ENCODE assay signal across 8 cellular contexts in the genomic region with DNA sequence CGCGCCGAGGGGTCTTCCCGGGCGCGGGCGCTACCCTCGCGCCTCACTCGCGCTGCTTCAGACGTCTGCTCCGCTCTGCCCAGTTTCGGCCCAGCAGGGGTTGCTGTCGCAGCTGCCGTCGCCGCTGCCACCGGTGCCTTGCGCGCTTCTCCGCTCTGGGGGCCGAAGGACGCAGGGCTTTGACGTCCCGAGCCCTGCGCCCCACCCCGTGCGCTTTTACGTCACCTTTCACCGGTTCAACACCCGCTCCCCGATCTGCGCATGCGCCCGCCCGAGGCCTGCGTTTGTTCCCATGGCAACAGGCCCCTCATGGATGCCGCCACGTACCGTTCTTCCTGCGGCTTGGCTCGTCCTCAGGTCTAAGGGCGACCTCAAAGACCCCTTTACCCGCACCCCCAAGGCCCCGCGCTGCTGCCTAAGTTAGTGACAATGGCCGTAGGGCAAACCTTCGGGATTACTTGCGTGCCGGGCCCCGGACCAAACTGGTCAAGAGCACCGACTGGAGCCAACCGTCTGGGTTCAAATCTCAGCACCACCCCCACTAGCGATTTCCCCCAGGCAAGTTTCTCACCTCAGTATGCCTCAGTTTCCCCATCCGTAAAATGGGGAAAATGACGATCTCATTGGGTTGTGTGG. TPM values are rescaled to one million over a fixed set of nuclear protein-coding genes. Genes with fewer than 3 reads are reported as not detected.
DNase-seq lines count a peak whose midpoint lies in the region; ATAC-seq and TF ChIP-seq lines count a peak whose summit lies in the region.

No MANE protein-coding gene starts in this region.

- H3K4me3 Mint-ChIP-seq in activated T-helper 2 cell treated with anti-CD3 and anti-CD28 coated beads, Interferon-gamma antibody, Interleukin-2, Interleukin-4, amounts not matched to agents 10 μg/mL and 5 μg/mL and 100 μg/mL, durations not matched to agents 14 hours and 24 hours and 36 hours (ENCODE audit: low read depth) = peak overlapping the region; percentile 92
- peak overlapping the region; percentile 92 for H3K4me3 Mint-ChIP-seq in natural killer cell treated with Interleukin-12 subunit alpha and Interleukin-12 subunit beta and Interleukin-15 and Interleukin-18, amount 100 ng/mL, for 72 hours

- H3K4me3 ChIP-seq in fibroblast of pulmonary artery (replicated peaks; ENCODE audit: low read depth, low read length) = peak overlapping the region; percentile 81

- DNase-seq in Daoy (ENCODE audit: low read depth) = peak; percentile 98
- DNase-seq in GOT3 (lab: John Stamatoyannopoulos, UW) = peak; percentile 87
- DNase-seq in LHCN-M2 (ENCODE audit: low read depth) = peak; percentile 92
- peak; percentile 93 for DNase-seq in RPMI7951 (ENCODE audit: low read depth)
- DNase-seq in activated T-helper 2 cell treated with anti-CD3 and anti-CD28 coated beads, Interferon-gamma antibody, Interleukin-2, Interleukin-4, amounts not matched to agents 10 μg/mL and 5 μg/mL and 100 μg/mL, durations not matched to agents 14 hours and 24 hours and 36 hours (ENCODE audit: low spot score) = peak; percentile 97
- DNase-seq in fibroblast of pulmonary artery (ENCODE audit: low read depth) = peak; percentile 97
- peak; percentile 99 for DNase-seq in natural killer cell treated with Interleukin-12 subunit alpha and Interleukin-12 subunit beta and Interleukin-15 and Interleukin-18, amount 100 ng/mL, for 72 hours (ENCODE audit: low spot score)
- peak; percentile 97 for DNase-seq in stimulated activated naive CD4-positive, alpha-beta T cell treated with Interleukin-2 at 50 U/mL for 16 hours (lab: John Stamatoyannopoulos, UW)

- H3K27ac Mint-ChIP-seq in activated T-helper 2 cell treated with anti-CD3 and anti-CD28 coated beads, Interferon-gamma antibody, Interleukin-2, Interleukin-4, amounts not matched to agents 10 μg/mL and 5 μg/mL and 100 μg/mL, durations not matched to agents 14 hours and 24 hours and 36 hours = peak overlapping the region; percentile 69
- H3K27ac Mint-ChIP-seq in natural killer cell treated with Interleukin-12 subunit alpha and Interleukin-12 subunit beta and Interleukin-15 and Interleukin-18, amount 100 ng/mL, for 72 hours = peak overlapping the region; percentile 92 to 93

- peak; percentile 58 to 70 for ATAC-seq in natural killer cell treated with Interleukin-12 subunit alpha and Interleukin-12 subunit beta and Interleukin-15 and Interleukin-18, amount 100 ng/mL, for 72 hours

- peaks cover 22% of the 10 kb centered on the region for H3K36me3 Mint-ChIP-seq in activated T-helper 2 cell treated with anti-CD3 and anti-CD28 coated beads, Interferon-gamma antibody, Interleukin-2, Interleukin-4, amounts not matched to agents 10 μg/mL and 5 μg/mL and 100 μg/mL, durations not matched to agents 14 hours and 24 hours and 36 hours (ENCODE audit: low read depth)
- no peaks in the 10 kb centered on the region for H3K36me3 Mint-ChIP-seq in natural killer cell treated with Interleukin-12 subunit alpha and Interleukin-12 subunit beta and Interleukin-15 and Interleukin-18, amount 100 ng/mL, for 72 hours

- peaks cover 13% of the 10 kb centered on the region for H3K27me3 Mint-ChIP-seq in activated T-helper 2 cell treated with anti-CD3 and anti-CD28 coated beads, Interferon-gamma antibody, Interleukin-2, Interleukin-4, amounts not matched to agents 10 μg/mL and 5 μg/mL and 100 μg/mL, durations not matched to agents 14 hours and 24 hours and 36 hours (ENCODE audit: low read depth)
- H3K27me3 Mint-ChIP-seq in natural killer cell treated with Interleukin-12 subunit alpha and Interleukin-12 subunit beta and Interleukin-15 and Interleukin-18, amount 100 ng/mL, for 72 hours = peaks cover 3 to 7% of the 10 kb centered on the region in 2 donors

- peaks cover 23% of the 10 kb centered on the region for H3K4me1 Mint-ChIP-seq in activated T-helper 2 cell treated with anti-CD3 and anti-CD28 coated beads, Interferon-gamma antibody, Interleukin-2, Interleukin-4, amounts not matched to agents 10 μg/mL and 5 μg/mL and 100 μg/mL, durations not matched to agents 14 hours and 24 hours and 36 hours (ENCODE audit: low read depth)
- H3K4me1 Mint-ChIP-seq in natural killer cell treated with Interleukin-12 subunit alpha and Interleukin-12 subunit beta and Interleukin-15 and Interleukin-18, amount 100 ng/mL, for 72 hours (ENCODE audit: low read depth in 2 of 2) = peaks cover 25% of the 10 kb centered on the region in 2 donors

- H3K9me3 Mint-ChIP-seq in activated T-helper 2 cell treated with anti-CD3 and anti-CD28 coated beads, Interferon-gamma antibody, Interleukin-2, Interleukin-4, amounts not matched to agents 10 μg/mL and 5 μg/mL and 100 μg/mL, durations not matched to agents 14 hours and 24 hours and 36 hours = no peaks in the 10 kb centered on the region
- no peaks in the 10 kb centered on the region for H3K9me3 Mint-ChIP-seq in natural killer cell treated with Interleukin-12 subunit alpha and Interleukin-12 subunit beta and Interleukin-15 and Interleukin-18, amount 100 ng/mL, for 72 hours

- intact Hi-C loops in activated T-helper 2 cell treated with anti-CD3 and anti-CD28 coated beads, Interferon-gamma antibody, Interleukin-2, Interleukin-4, amounts not matched to agents 10 μg/mL and 5 μg/mL and 100 μg/mL, durations not matched to agents 14 hours and 24 hours and 36 hours (cut with micrococcal nuclease) = loop anchor here (1.0 to 5.0 kb wide), 7 partner anchors 44 to 236 kb away; a partner anchor contains a TSS

- TF ChIP-seq CTCF in fibroblast of pulmonary artery (IDR thresholded peaks at IDR 0.05; ENCODE audit: low read length, missing control alignments) = no peak

RNA-seq across cellular contexts. Expression of a gene that starts 0.6 kb away (rescaled TPM):
- 37.7 and 43.0 TPM in 2 replicates for total RNA-seq in Daoy (2014; rRNA removed; shearing (Covaris generic))
- 31.9 and 34.0 TPM in 2 replicates for total RNA-seq in LHCN-M2 (2014; rRNA removed)
- 37.7 TPM for polyA plus RNA-seq in LHCN-M2 (2012)
- 71.7 and 84.9 TPM in 2 replicates for total RNA-seq in RPMI7951 (2014; rRNA removed; shearing (Covaris generic))
- total RNA-seq in activated T-helper 2 cell treated with anti-CD3 and anti-CD28 coated beads, Interferon-gamma antibody, Interleukin-2, Interleukin-4, amounts not matched to agents 10 μg/mL and 5 μg/mL and 100 μg/mL, durations not matched to agents 14 hours and 24 hours and 36 hours = 117 and 119 TPM in 2 replicates
- 100 to 1,000 TPM in 1 of 2 donors, 10 to 100 TPM in 1; 92.6 to 103 TPM for total RNA-seq in natural killer cell treated with Interleukin-12 subunit alpha and Interleukin-12 subunit beta and Interleukin-15 and Interleukin-18, amount 100 ng/mL, for 72 hours

RNA-seq across cellular contexts. Expression of a gene that starts 3.4 kb away (rescaled TPM):
- total RNA-seq in Daoy (2014; rRNA removed; shearing (Covaris generic)) = 24.6 and 32.1 TPM in 2 replicates
- 34.5 and 41.2 TPM in 2 replicates for total RNA-seq in LHCN-M2 (2014; rRNA removed)
- polyA plus RNA-seq in LHCN-M2 (2012) = 20.0 TPM
- 16.2 and 44.0 TPM in 2 replicates for total RNA-seq in RPMI7951 (2014; rRNA removed; shearing (Covaris generic))
- total RNA-seq in activated T-helper 2 cell treated with anti-CD3 and anti-CD28 coated beads, Interferon-gamma antibody, Interleukin-2, Interleukin-4, amounts not matched to agents 10 μg/mL and 5 μg/mL and 100 μg/mL, durations not matched to agents 14 hours and 24 hours and 36 hours = 118 and 120 TPM in 2 replicates
- 100 to 1,000 TPM in 1 of 2 donors, 10 to 100 TPM in 1; 66.0 to 174 TPM for total RNA-seq in natural killer cell treated with Interleukin-12 subunit alpha and Interleukin-12 subunit beta and Interleukin-15 and Interleukin-18, amount 100 ng/mL, for 72 hours

RNA-seq across cellular contexts. Expression of a gene that starts 14.6 kb away (rescaled TPM):
- not detected in 2 replicates for total RNA-seq in Daoy (2014; rRNA removed; shearing (Covaris generic))
- not detected in 2 replicates for total RNA-seq in LHCN-M2 (2014; rRNA removed)
- not detected for polyA plus RNA-seq in LHCN-M2 (2012)
- total RNA-seq in RPMI7951 (2014; rRNA removed; shearing (Covaris generic)) = not detected in 2 replicates
- total RNA-seq in activated T-helper 2 cell treated with anti-CD3 and anti-CD28 coated beads, Interferon-gamma antibody, Interleukin-2, Interleukin-4, amounts not matched to agents 10 μg/mL and 5 μg/mL and 100 μg/mL, durations not matched to agents 14 hours and 24 hours and 36 hours = not detected in 2 replicates
- not detected for total RNA-seq in natural killer cell treated with Interleukin-12 subunit alpha and Interleukin-12 subunit beta and Interleukin-15 and Interleukin-18, amount 100 ng/mL, for 72 hours

RNA-seq across cellular contexts. Expression of a gene that starts 25.8 kb away (rescaled TPM):
- 69.5 and 78.5 TPM in 2 replicates for total RNA-seq in Daoy (2014; rRNA removed; shearing (Covaris generic))
- 73.5 and 78.2 TPM in 2 replicates for total RNA-seq in LHCN-M2 (2014; rRNA removed)
- polyA plus RNA-seq in LHCN-M2 (2012) = 111 TPM
- total RNA-seq in RPMI7951 (2014; rRNA removed; shearing (Covaris generic)) = 106 and 114 TPM in 2 replicates
- 190 and 191 TPM in 2 replicates for total RNA-seq in activated T-helper 2 cell treated with anti-CD3 and anti-CD28 coated beads, Interferon-gamma antibody, Interleukin-2, Interleukin-4, amounts not matched to agents 10 μg/mL and 5 μg/mL and 100 μg/mL, durations not matched to agents 14 hours and 24 hours and 36 hours
- total RNA-seq in natural killer cell treated with Interleukin-12 subunit alpha and Interleukin-12 subunit beta and Interleukin-15 and Interleukin-18, amount 100 ng/mL, for 72 hours = 100 to 1,000 TPM; 120 to 140 TPM

RNA-seq across cellular contexts. Expression of a gene that starts 39.6 kb away (rescaled TPM):
- 9.4 and 36.5 TPM in 2 replicates for total RNA-seq in Daoy (2014; rRNA removed; shearing (Covaris generic))
- 45.6 and 47.5 TPM in 2 replicates for total RNA-seq in LHCN-M2 (2014; rRNA removed)
- polyA plus RNA-seq in LHCN-M2 (2012) = 68.9 TPM
- total RNA-seq in RPMI7951 (2014; rRNA removed; shearing (Covaris generic)) = 25.6 and 28.0 TPM in 2 replicates
- 58.5 and 62.0 TPM in 2 replicates for total RNA-seq in activated T-helper 2 cell treated with anti-CD3 and anti-CD28 coated beads, Interferon-gamma antibody, Interleukin-2, Interleukin-4, amounts not matched to agents 10 μg/mL and 5 μg/mL and 100 μg/mL, durations not matched to agents 14 hours and 24 hours and 36 hours
- 10 to 100 TPM; 30.7 to 39.1 TPM for total RNA-seq in natural killer cell treated with Interleukin-12 subunit alpha and Interleukin-12 subunit beta and Interleukin-15 and Interleukin-18, amount 100 ng/mL, for 72 hours

Comparison
In these comparisons a context has a peak if more than half of its experiments do, and no peak if none do; other contexts are left out.
1. Peak in every context shown above with its lines: DNase-seq, ATAC-seq and H3K4me3 ChIP-seq.